In genomic region chrX:153688900-153689590, GRCh38 we compare ENCODE assay signal across 9 cellular contexts. TPM values are rescaled to one million over a fixed set of nuclear protein-coding genes. Genes with fewer than 3 reads are reported as not detected.
DNase-seq lines count a peak whose midpoint lies in the region; ATAC-seq and TF ChIP-seq lines count a peak whose summit lies in the region.
"Had no signal": no experiment of that assay in that cellular context is flagged by ENCODE, and none has a peak within 500 bp of the region (broad histone marks: within the 10 kb centered on the region; RNA-seq: fewer than 3 reads in every experiment).

No MANE protein-coding gene starts in this region.

- no peaks in the 10 kb centered on the region for H3K9me3 ChIP-seq in uterus

- intact Hi-C loops in uterus (cut with DNase I; ENCODE audit: low total_unique reads) = no loop called here

- no peak for TF ChIP-seq CTCF in uterus (IDR thresholded peaks at IDR 0.05)

- TF ChIP-seq POLR2A in uterus (IDR thresholded peaks at IDR 0.05) = no peak

- H3K36me3 ChIP-seq in uterus = no peaks in the 10 kb centered on the region

- DNase-seq in NCI-H2227 (lab: John Stamatoyannopoulos, UW; ENCODE audit: unreplicated experiment) (peak; percentile 46), NCI-H2227 treated with DMSO at 0.1 percent for 48 hours (lab: John Stamatoyannopoulos, UW) (no peak), dermis blood vessel endothelial cell (peak; percentile 37), medulla oblongata (ENCODE audit: extremely low spot score) (peak; percentile 67), uterus (no peak), DMS79 treated with DMSO at 0.1 percent for 48 hours (lab: John Stamatoyannopoulos, UW) (no peak), inferior parietal cortex (ENCODE audit: extremely low spot score) (no peak)

- no peaks in the 10 kb centered on the region for H3K27me3 ChIP-seq in uterus

- H3K4me3 ChIP-seq in uterus = peak overlapping the region; percentile 4 to 46

- no peak for ATAC-seq in GM21576 (IDR thresholded peaks at IDR 0.05; ENCODE audit: unreplicated experiment)

- H3K27ac ChIP-seq in uterus = peak overlapping the region in 1 of 2 donors; percentile 73

- H3K4me1 ChIP-seq in uterus = no peaks in the 10 kb centered on the region

RNA-seq across cellular contexts. Expression of gene SLC6A8, which starts 1.3 kb away (rescaled TPM):
- total RNA-seq in dermis blood vessel endothelial cell (3.3 and 4.6 TPM in 2 replicates), uterus (10 to 100 TPM in 2 of 4 donors, 1 to 10 TPM in 2; 4.7 to 40.3 (median 11.2) TPM)

RNA-seq across cellular contexts. Expression of gene PNCK, which starts 15.4 kb away (rescaled TPM):
- total RNA-seq in dermis blood vessel endothelial cell (not detected in 2 replicates), uterus (1 to 10 TPM in 3 of 4 donors, not detected in 1; 1.8 to 8.5 (median 5.9) TPM)
- total RNA-seq: CD4-positive, alpha-beta memory T cell had no signal

RNA-seq across cellular contexts. Expression of gene BCAP31, which starts 35.1 kb away (rescaled TPM):
- total RNA-seq in dermis blood vessel endothelial cell (303 and 321 TPM in 2 replicates), uterus (100 to 1,000 TPM in 2 of 4 donors, 10 to 100 TPM in 2; 86.6 to 177 (median 102) TPM)

RNA-seq across cellular contexts. Expression of gene ABCD1, which starts 35.6 kb away (rescaled TPM):
- total RNA-seq in dermis blood vessel endothelial cell = 10.0 and 16.6 TPM in 2 replicates
- total RNA-seq in uterus = 10 to 100 TPM in 3 of 4 donors, 1 to 10 TPM in 1; 2.9 to 24.9 (median 13.1) TPM

RNA-seq across cellular contexts. Expression of gene DUSP9, which starts 42.0 kb away (rescaled TPM):
- 0.05 and 0.17 TPM in 2 replicates for total RNA-seq in dermis blood vessel endothelial cell
- under 1 TPM in 1 of 4 donors, not detected in 3; 0.21 TPM for total RNA-seq in uterus
- total RNA-seq: CD4-positive, alpha-beta memory T cell had no signal

Comparison
In these comparisons a context has a peak if more than half of its experiments do, and no peak if none do; other contexts are left out.
1. DNase-seq: peak in NCI-H2227 (single experiment), dermis blood vessel endothelial cell (single experiment) and medulla oblongata (single experiment); none in NCI-H2227 treated with DMSO at 0.1 percent for 48 hours (single experiment), uterus (0 of 2), DMS79 treated with DMSO at 0.1 percent for 48 hours (single experiment) and inferior parietal cortex (single experiment).